In the genomic region with DNA sequence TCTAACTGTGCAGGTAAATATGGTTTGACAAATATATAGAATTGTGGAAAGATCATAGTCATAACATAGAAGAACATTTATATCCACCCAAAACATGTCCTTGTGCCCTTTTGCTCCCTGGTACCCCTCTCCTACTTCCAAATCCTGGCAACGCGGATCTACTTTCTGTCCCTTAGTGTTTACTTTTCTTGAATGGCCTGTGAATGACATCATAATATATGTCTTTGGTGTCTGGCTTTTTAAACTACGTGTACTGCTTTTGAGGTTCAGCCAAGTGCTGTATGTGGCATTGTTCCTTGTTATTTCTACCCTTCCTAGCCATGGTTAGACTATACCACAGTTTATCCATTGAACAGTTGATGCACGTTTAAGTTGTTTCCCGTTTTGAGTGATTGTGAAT, we compare ENCODE assay signal across 16 cellular contexts.
A peak's percentile ranks its signal among the peaks of the same experiment; 100 is the strongest.
DNase-seq lines count a peak whose midpoint lies in the region; ATAC-seq and TF ChIP-seq lines count a peak whose summit lies in the region.
"Had no signal": no experiment of that assay in that cellular context is flagged by ENCODE, and none has a peak within 500 bp of the region (broad histone marks: within the 10 kb centered on the region; RNA-seq: fewer than 3 reads in every experiment).

No MANE protein-coding gene starts in this region.

- TF ChIP-seq CTCF in VCaP (conservative IDR thresholded peaks at IDR 0.05) (no peak), mucosa of descending colon (IDR thresholded peaks at IDR 0.05) (no peak), mesothelial cell of epicardium (IDR thresholded peaks at IDR 0.05; ENCODE audit: unreplicated experiment) (no peak)

- no peaks in the 10 kb centered on the region for H3K27me3 Mint-ChIP-seq in mesothelial cell of epicardium (ENCODE audit: low read depth)

- no peaks in the 10 kb centered on the region for H3K4me1 ChIP-seq in mucosa of descending colon (ENCODE audit: low read depth)

- H3K36me3 Mint-ChIP-seq in mesothelial cell of epicardium: peaks cover 11% of the 10 kb centered on the region

- DNase-seq in NCI-H748 (lab: John Stamatoyannopoulos, UW; ENCODE audit: unreplicated experiment) (peak; percentile 20), NCI-H748 treated with DMSO at 0.1 percent for 48 hours (lab: John Stamatoyannopoulos, UW) (no peak), NCI-H2029 (lab: John Stamatoyannopoulos, UW) (peak; percentile 10), mucosa of descending colon (no peak), mesothelial cell of epicardium (ENCODE audit: low spot score in 2 of 2, unreplicated experiment in 2 of 2) (no peak), AG20443 (ENCODE audit: low spot score) (no peak)
- no peak for DNase-seq in stimulated activated CD4-positive, alpha-beta T cell treated with anti-CD3 and anti-CD28 coated beads, Interleukin-4, amount 100 ng/mL, for 1 hour
- DNase-seq: C1 segment of cervical spinal cord, IMR-90, Karpas-422, MM.1S, NCI-H187, NCI-H2227 treated with DMSO at 0.1 percent for 48 hours, NCI-H82 had no signal

- H3K27ac ChIP-seq in VCaP: peak overlapping the region; percentile 29
- H3K27ac ChIP-seq: A549 had no signal

- no peaks in the 10 kb centered on the region for H3K4me1 Mint-ChIP-seq in mesothelial cell of epicardium

- no peaks in the 10 kb centered on the region for H3K9me3 Mint-ChIP-seq in mesothelial cell of epicardium

- H3K9me3 ChIP-seq in mucosa of descending colon: no peaks in the 10 kb centered on the region
- H3K9me3 ChIP-seq: A549 had no signal

- ATAC-seq in mucosa of descending colon: peak; percentile 46
- ATAC-seq: A549 had no signal

- intact Hi-C loops in mucosa of descending colon (cut with DNase I, micrococcal nuclease): no loop called here

- no peak overlapping the region for H3K4me3 Mint-ChIP-seq in mesothelial cell of epicardium

- H3K36me3 ChIP-seq in mucosa of descending colon (ENCODE audit: low read depth): no peaks in the 10 kb centered on the region

- H3K4me3 ChIP-seq in mucosa of descending colon: no peak overlapping the region
- H3K4me3 ChIP-seq: A549 had no signal

- no peak overlapping the region for H3K27ac Mint-ChIP-seq in mesothelial cell of epicardium

Comparison
In these comparisons a context has a peak if more than half of its experiments do, and no peak if none do; other contexts are left out.
1. DNase-seq: peak in NCI-H748 (single experiment) and NCI-H2029 (single experiment); none in NCI-H748 treated with DMSO at 0.1 percent for 48 hours (single experiment), mucosa of descending colon (0 of 3), mesothelial cell of epicardium (0 of 2), AG20443 (single experiment) and stimulated activated CD4-positive, alpha-beta T cell treated with anti-CD3 and anti-CD28 coated beads, Interleukin-4, amount 100 ng/mL, for 1 hour (single experiment).